19 cellular contexts compared by ENCODE assay signal in genomic region chr4:82710202-82710929, GRCh38.
DNase-seq lines count a peak whose midpoint lies in the region; ATAC-seq and TF ChIP-seq lines count a peak whose summit lies in the region.
"Had no signal": no experiment of that assay in that cellular context is flagged by ENCODE, and none has a peak within 500 bp of the region (broad histone marks: within the 10 kb centered on the region; RNA-seq: fewer than 3 reads in every experiment).

No MANE protein-coding gene starts in this region.

- TF ChIP-seq POLR2A in sigmoid colon (IDR thresholded peaks at IDR 0.05) = no peak

- H3K9me3 ChIP-seq in right cardiac atrium (ENCODE audit: control insufficient read depth, low read length) = no peaks in the 10 kb centered on the region
- H3K9me3 ChIP-seq in sigmoid colon = no peaks in the 10 kb centered on the region
- H3K9me3 ChIP-seq: esophagus muscularis mucosa, heart left ventricle had no signal

- no peak overlapping the region for H3K4me3 Mint-ChIP-seq in chondrocyte (ENCODE audit: unreplicated experiment)
- H3K4me3 Mint-ChIP-seq: CD8-positive, alpha-beta memory T cell; nephron progenitor cell had no signal

- TF ChIP-seq EP300 in sigmoid colon (IDR thresholded peaks at IDR 0.05) = no peak

- DNase-seq in DMS 273 (lab: John Stamatoyannopoulos, UW; ENCODE audit: unreplicated experiment) (peak; percentile 84), NCI-H146 treated with DMSO at 0.1 percent for 48 hours (lab: John Stamatoyannopoulos, UW; ENCODE audit: unreplicated experiment) (peak; percentile 11), dorsolateral prefrontal cortex (peak in 4 of 10 donors; percentile 47 to 74 (median 62)), midbrain (lab: John Stamatoyannopoulos, UW) (peak; percentile 51), chondrocyte (ENCODE audit: low spot score) (no peak), activated gamma-delta T cell (lab: John Stamatoyannopoulos, UW) (no peak), right cardiac atrium (no peak), sigmoid colon (no peak)
- DNase-seq: ACHN; activated CD4-positive, CD25-positive, alpha-beta regulatory T cell treated with anti-CD3 and anti-CD28 coated beads, Interleukin-2, amount 50 U/mL, for 72 hours; CD8-positive, alpha-beta memory T cell; heart left ventricle; NCI-H1436 treated with DMSO at 0.1 percent for 48 hours; NCI-H446 treated with DMSO at 0.1 percent for 48 hours; nephron progenitor cell; retina; T-helper 9 cell had no signal

- H3K27ac ChIP-seq in dorsolateral prefrontal cortex (peak overlapping the region in 57 of 59 donors; percentile 2 to 83 (median 69)), right cardiac atrium (ENCODE audit: low read length) (no peak overlapping the region), sigmoid colon (no peak overlapping the region)
- H3K27ac ChIP-seq: coronary artery, esophagus muscularis mucosa, heart left ventricle had no signal

- TF ChIP-seq CTCF in dorsolateral prefrontal cortex (IDR thresholded peaks at IDR 0.05 in 54 of 56, conservative IDR thresholded peaks at IDR 0.05 in 2 of 56; ENCODE audit: low read depth in 1 of 56, partially characterized antibody in 56 of 56) (peak in 25 of 56 donors; percentile 5 to 54 (median 26)), chondrocyte (IDR thresholded peaks at IDR 0.05) (no peak), sigmoid colon (IDR thresholded peaks at IDR 0.05) (no peak)

- H3K4me1 ChIP-seq in right cardiac atrium (ENCODE audit: control insufficient read depth, insufficient read depth, low read length) (peaks cover 1% of the 10 kb centered on the region), sigmoid colon (peaks cover 0 to 15% (median 6%) of the 10 kb centered on the region in 4 donors)

- H3K27ac Mint-ChIP-seq in chondrocyte (ENCODE audit: unreplicated experiment) = no peak overlapping the region
- H3K27ac Mint-ChIP-seq: CD8-positive, alpha-beta memory T cell; nephron progenitor cell had no signal

- H3K27me3 Mint-ChIP-seq in chondrocyte (ENCODE audit: low read depth) = no peaks in the 10 kb centered on the region
- H3K27me3 Mint-ChIP-seq: CD8-positive, alpha-beta memory T cell had no signal

- no peak overlapping the region for H3K4me3 ChIP-seq in dorsolateral prefrontal cortex
- H3K4me3 ChIP-seq in right cardiac atrium (ENCODE audit: low read length) = no peak overlapping the region
- H3K4me3 ChIP-seq in sigmoid colon = no peak overlapping the region
- H3K4me3 ChIP-seq: coronary artery, esophagus muscularis mucosa, heart left ventricle had no signal

- H3K4me1 Mint-ChIP-seq in chondrocyte (ENCODE audit: low read depth) = peaks cover 14% of the 10 kb centered on the region

- WGBS in right cardiac atrium = 56% methylated on average over 4 of the region's 4 CpGs
- 62 to 65% methylated on average over 4 of the region's 4 CpGs for WGBS in sigmoid colon, 2 donors

- H3K9me3 Mint-ChIP-seq in chondrocyte (ENCODE audit: low read depth) = no peaks in the 10 kb centered on the region
- H3K9me3 Mint-ChIP-seq: nephron progenitor cell had no signal

- H3K27me3 ChIP-seq in dorsolateral prefrontal cortex (no peaks in the 10 kb centered on the region), right cardiac atrium (ENCODE audit: control insufficient read depth, insufficient read depth) (no peaks in the 10 kb centered on the region), sigmoid colon (no peaks in the 10 kb centered on the region)
- H3K27me3 ChIP-seq: esophagus muscularis mucosa, heart left ventricle had no signal

- H3K36me3 ChIP-seq in sigmoid colon = no peaks in the 10 kb centered on the region
- H3K36me3 ChIP-seq: esophagus muscularis mucosa, heart left ventricle had no signal

- no peak for ATAC-seq in right cardiac atrium
- ATAC-seq: heart left ventricle had no signal

- H3K36me3 Mint-ChIP-seq in chondrocyte (ENCODE audit: low read depth) = no peaks in the 10 kb centered on the region

- intact Hi-C loops in dorsolateral prefrontal cortex (cut with DNase I) = no loop called here
- intact Hi-C loops in right cardiac atrium (cut with DNase I) = no loop called here
- intact Hi-C loops in sigmoid colon (cut with DNase I) = no loop called here

Comparison
In these comparisons a context has a peak if more than half of its experiments do, and no peak if none do; other contexts are left out.
1. DNase-seq: peak in DMS 273 (single experiment), NCI-H146 treated with DMSO at 0.1 percent for 48 hours (single experiment) and midbrain (single experiment); none in chondrocyte (single experiment), activated gamma-delta T cell (single experiment), right cardiac atrium (0 of 3) and sigmoid colon (single experiment).
2. H3K27ac ChIP-seq: peak in dorsolateral prefrontal cortex (57 of 59); none in right cardiac atrium (single experiment) and sigmoid colon (0 of 4).